In genomic region chr2:9473308-9473984, GRCh38 we compare ENCODE assay signal across 8 cellular contexts. TPM values are rescaled to one million over a fixed set of nuclear protein-coding genes. Genes with fewer than 3 reads are reported as not detected.
DNase-seq lines count a peak whose midpoint lies in the region; ATAC-seq and TF ChIP-seq lines count a peak whose summit lies in the region.

No MANE protein-coding gene starts in this region.

- peak overlapping the region; percentile 97 for H3K4me2 ChIP-seq in mammary epithelial cell (ENCODE audit: insufficient read depth, low read depth, low read length)

- H3K27ac ChIP-seq in mammary epithelial cell (ENCODE audit: insufficient read depth, low read depth, low read length) (no peak overlapping the region), lower lobe of right lung (peak overlapping the region; percentile 94), upper lobe of right lung (peak overlapping the region; percentile 88)

- WGBS in mammary epithelial cell (ENCODE audit: low coverage, missing lambda C conversion rate) = 6% methylated on average over 8 of the region's 24 CpGs

- no TSS peak for BruUV-seq in mammary epithelial cell (replicated peaks; lab: Mats Ljungman, UMichigan)

- no peaks in the 10 kb centered on the region for H3K27me3 ChIP-seq in mammary epithelial cell (ENCODE audit: insufficient read depth, low read length)
- H3K27me3 ChIP-seq in lower lobe of right lung (ENCODE audit: low read depth) = no peaks in the 10 kb centered on the region
- H3K27me3 ChIP-seq in upper lobe of right lung = no peaks in the 10 kb centered on the region

- H4K20me1 ChIP-seq in mammary epithelial cell (ENCODE audit: insufficient read depth, low read length) = no peaks in the 10 kb centered on the region

- dilution Hi-C loops in mammary epithelial cell (cut with HindIII; ENCODE audit: low sequenced_read_pairs) = loop anchor here (5.0 kb wide), 1 partner anchor 46 kb away; no protein-coding TSS in a partner anchor

- DNase-seq in NCI-H345 (lab: John Stamatoyannopoulos, UW) = peak; percentile 17
- DNase-seq in NCI-H345 treated with DMSO at 0.1 percent for 48 hours (lab: John Stamatoyannopoulos, UW; ENCODE audit: unreplicated experiment) = no peak
- DNase-seq in M059J (ENCODE audit: low read depth) = peak; percentile 7
- no peak for DNase-seq in mammary epithelial cell
- no peak for DNase-seq in lower lobe of right lung
- peak; percentile 67 for DNase-seq in upper lobe of right lung

- no peak overlapping the region for H3K9ac ChIP-seq in mammary epithelial cell (ENCODE audit: insufficient read depth, low read length)

- H3K36me3 ChIP-seq in mammary epithelial cell (ENCODE audit: insufficient read depth, low read length) (peaks cover 9% of the 10 kb centered on the region), lower lobe of right lung (peaks cover 6% of the 10 kb centered on the region), upper lobe of right lung (peaks cover 27% of the 10 kb centered on the region)

- H3K4me3 ChIP-seq in mammary epithelial cell (replicated peaks in 1 of 3; ENCODE audit: insufficient read depth in 1 of 3, low read depth in 2 of 3, low read length in 3 of 3) (peak overlapping the region in 2 of 3 experiments; percentile 65 to 66), lower lobe of right lung (peak overlapping the region; percentile 89), upper lobe of right lung (peak overlapping the region; percentile 69)

- CTCF ChIA-PET in mammary epithelial cell (lab: Charles Lee; ENCODE audit: low non-redundant PET) = no interaction called here

- peak; percentile 15 to 27 for ATAC-seq in lower lobe of right lung
- peak; percentile 33 for ATAC-seq in upper lobe of right lung
- no peak for ATAC-seq in GM21723 (IDR thresholded peaks at IDR 0.05; ENCODE audit: unreplicated experiment)
- ATAC-seq in HG03571 (IDR thresholded peaks at IDR 0.05; ENCODE audit: unreplicated experiment) = no peak

- H3K4me1 ChIP-seq in mammary epithelial cell (ENCODE audit: insufficient read depth, low read length) (peaks cover 11% of the 10 kb centered on the region), lower lobe of right lung (peaks cover 33% of the 10 kb centered on the region), upper lobe of right lung (peaks cover 21% of the 10 kb centered on the region)

- TF ChIP-seq CTCF in mammary epithelial cell (conservative IDR thresholded peaks at IDR 0.05 in 1 of 2, IDR thresholded peaks at IDR 0.05 in 1 of 2; ENCODE audit: extremely low read depth in 1 of 2, insufficient read depth in 1 of 2, low read depth in 1 of 2, low read length in 2 of 2) (peak in 1 of 2 donors; percentile 31), lower lobe of right lung (IDR thresholded peaks at IDR 0.05) (peak; percentile 9), upper lobe of right lung (IDR thresholded peaks at IDR 0.05) (no peak)

- intact Hi-C loops in mammary epithelial cell (cut with micrococcal nuclease) = loop anchor here (10.0 kb wide), 1 partner anchor 329 kb away; no protein-coding TSS in a partner anchor
- intact Hi-C loops in lower lobe of right lung (cut with DNase I) = no loop called here
- intact Hi-C loops in upper lobe of right lung (cut with DNase I) = no loop called here

- peak overlapping the region; percentile 95 for H2AFZ ChIP-seq in mammary epithelial cell (ENCODE audit: low read depth, low read length)

- in situ Hi-C loops in mammary epithelial cell (cut with MboI; ENCODE audit: low sequenced_read_pairs in 2 of 2) = no loop called here

- H3K9me3 ChIP-seq in mammary epithelial cell (replicated peaks; ENCODE audit: insufficient read depth, low read length) (no peaks in the 10 kb centered on the region), lower lobe of right lung (no peaks in the 10 kb centered on the region), upper lobe of right lung (no peaks in the 10 kb centered on the region)

- H3K79me2 ChIP-seq in mammary epithelial cell (ENCODE audit: insufficient read depth, low read length) = peaks cover 24% of the 10 kb centered on the region

RNA-seq across cellular contexts. Expression of gene IAH1, which starts 0.9 kb away (rescaled TPM):
- total RNA-seq in M059J (2014; rRNA removed; shearing (Covaris generic)) = 46.9 and 62.4 TPM in 2 replicates
- total RNA-seq in mammary epithelial cell (10 to 100 TPM; 26.3 to 53.1 TPM), lower lobe of right lung (42.6 TPM), upper lobe of right lung (39.0 TPM)
- 57.0 TPM for polyA plus RNA-seq in mammary epithelial cell
- polyA minus RNA-seq in mammary epithelial cell = 63.5 TPM

RNA-seq across cellular contexts. Expression of gene CPSF3, which starts 50.0 kb away (rescaled TPM):
- 75.3 and 79.0 TPM in 2 replicates for total RNA-seq in M059J (2014; rRNA removed; shearing (Covaris generic))
- total RNA-seq in mammary epithelial cell = 10 to 100 TPM; 38.8 to 40.7 TPM
- polyA plus RNA-seq in mammary epithelial cell = 31.9 TPM
- 51.6 TPM for polyA minus RNA-seq in mammary epithelial cell
- 26.2 TPM for total RNA-seq in lower lobe of right lung
- 23.2 TPM for total RNA-seq in upper lobe of right lung

RNA-seq across cellular contexts. Expression of gene ITGB1BP1, which starts 50.1 kb away (rescaled TPM):
- total RNA-seq in M059J (2014; rRNA removed; shearing (Covaris generic)) = 34.3 and 55.3 TPM in 2 replicates
- total RNA-seq in mammary epithelial cell (100 to 1,000 TPM in 1 of 2 donors, 10 to 100 TPM in 1; 20.3 to 155 TPM), lower lobe of right lung (61.6 TPM), upper lobe of right lung (78.2 TPM)
- polyA plus RNA-seq in mammary epithelial cell = 58.1 TPM
- 37.6 TPM for polyA minus RNA-seq in mammary epithelial cell

Comparison
In these comparisons a context has a peak if more than half of its experiments do, and no peak if none do; other contexts are left out.
1. DNase-seq: peak in NCI-H345 (single experiment), M059J (single experiment) and upper lobe of right lung (single experiment); none in NCI-H345 treated with DMSO at 0.1 percent for 48 hours (single experiment), mammary epithelial cell (single experiment) and lower lobe of right lung (single experiment).
2. ATAC-seq: peak in lower lobe of right lung (2 of 2) and upper lobe of right lung (single experiment); none in GM21723 (single experiment) and HG03571 (single experiment).
3. Peak in every context shown above with its lines, with median percentiles within 50 percentile points of each other: H3K4me3 ChIP-seq.